26 cellular contexts compared by ENCODE assay signal in genomic region chr20:5003626-5004025, GRCh38. TPM values are rescaled to one million over a fixed set of nuclear protein-coding genes. Genes with fewer than 3 reads are reported as not detected.
DNase-seq lines count a peak whose midpoint lies in the region; ATAC-seq, FAIRE-seq and TF ChIP-seq lines count a peak whose summit lies in the region.
"Had no signal": no experiment of that assay in that cellular context is flagged by ENCODE, and none has a peak within 500 bp of the region (broad histone marks: within the 10 kb centered on the region; RNA-seq: fewer than 3 reads in every experiment).

No MANE protein-coding gene starts in this region.

- intact Hi-C loops in HepG2 (cut with micrococcal nuclease; ENCODE audit: unreplicated experiment) = no loop called here
- intact Hi-C loops in right lobe of liver (cut with DNase I) = no loop called here

- no peaks in the 10 kb centered on the region for H3K9me3 Mint-ChIP-seq in stimulated activated memory B cell treated with anti-CD40 and anti-IgM and Interleukin-4, amounts not matched to agents 10 μg/mL and 1 μg/mL and 100 μg/mL, for 72 hours
- H3K9me3 Mint-ChIP-seq: activated CD4-positive, alpha-beta memory T cell treated with anti-CD3 and anti-CD28 coated beads for 36 hours had no signal

- H3K9me3 ChIP-seq in HepG2 (ENCODE audit: low read length) = no peaks in the 10 kb centered on the region
- no peaks in the 10 kb centered on the region for H3K9me3 ChIP-seq in right lobe of liver
- H3K9me3 ChIP-seq: BLaER1 treated with 17β-estradiol and CSF1 and Interleukin-3, amounts not matched to agents 10 nM and 100 nM; gastrocnemius medialis; upper lobe of right lung had no signal

- no peak overlapping the region for H3K4me3 Mint-ChIP-seq in stimulated activated memory B cell treated with anti-CD40 and anti-IgM and Interleukin-4, amounts not matched to agents 10 μg/mL and 1 μg/mL and 100 μg/mL, for 72 hours
- H3K4me3 Mint-ChIP-seq: activated CD4-positive, alpha-beta memory T cell treated with anti-CD3 and anti-CD28 coated beads for 36 hours had no signal

- no peak overlapping the region for H3K9ac ChIP-seq in HepG2 (ENCODE audit: insufficient read depth, low read depth, low read length)
- H3K9ac ChIP-seq: BLaER1 treated with 17β-estradiol and CSF1 and Interleukin-3, amounts not matched to agents 10 nM and 100 nM had no signal

- ATAC-seq in HepG2 (no peak), right lobe of liver (no peak)
- ATAC-seq in stimulated activated memory B cell treated with anti-CD40 and anti-IgM and Interleukin-4, amounts not matched to agents 10 μg/mL and 1 μg/mL and 100 μg/mL, for 72 hours = no peak
- ATAC-seq: gastrocnemius medialis, HCT116, left colon, PC-3, Right ventricle myocardium inferior, upper lobe of right lung had no signal

- POLR2A ChIA-PET in HepG2 (lab: Yijun Ruan, JAX) = no interaction called here

- no peak for TF ChIP-seq RAD21 in HepG2 (CRISPR knock-in tag; IDR thresholded peaks at IDR 0.05)

- H3K27ac Mint-ChIP-seq in stimulated activated memory B cell treated with anti-CD40 and anti-IgM and Interleukin-4, amounts not matched to agents 10 μg/mL and 1 μg/mL and 100 μg/mL, for 72 hours = peak overlapping the region; percentile 10
- H3K27ac Mint-ChIP-seq: activated CD4-positive, alpha-beta memory T cell treated with anti-CD3 and anti-CD28 coated beads for 36 hours had no signal

- no peaks in the 10 kb centered on the region; a peak in 1 of 5 replicates for H3K27me3 ChIP-seq in HepG2 (ENCODE audit: control insufficient read depth in 1 of 2, insufficient read depth in 2 of 2, low read length in 2 of 2)
- H3K27me3 ChIP-seq in right lobe of liver = no peaks in the 10 kb centered on the region
- H3K27me3 ChIP-seq: BLaER1 treated with 17β-estradiol and CSF1 and Interleukin-3, amounts not matched to agents 10 nM and 100 nM; gastrocnemius medialis; upper lobe of right lung had no signal

- TF ChIP-seq EP300 in HepG2 (IDR thresholded peaks at IDR 0.05; ENCODE audit: low read depth in 2 of 2, low read length in 2 of 2) (no peak), HepG2 (CRISPR knock-in tag; IDR thresholded peaks at IDR 0.05; ENCODE audit: borderline replicate concordance) (no peak)

- no peak overlapping the region for H3K27ac ChIP-seq in HepG2 (ENCODE audit: extremely low read length, insufficient read depth, low read length)
- no peak overlapping the region for H3K27ac ChIP-seq in right lobe of liver
- H3K27ac ChIP-seq: BLaER1 treated with 17β-estradiol and CSF1 and Interleukin-3, amounts not matched to agents 10 nM and 100 nM; gastrocnemius medialis; upper lobe of right lung had no signal

- H2AFZ ChIP-seq in HepG2 (ENCODE audit: low read length) = peak overlapping the region; percentile 93

- 49% methylated on average over 3 of the region's 3 CpGs for WGBS in HepG2 (ENCODE audit: low lambda C conversion rate)
- 74% methylated on average over 3 of the region's 3 CpGs for WGBS in right lobe of liver (ENCODE audit: insufficient coverage, low coverage, low lambda C conversion rate, missing lambda C conversion rate)

- CTCF ChIA-PET in HepG2 (lab: Yijun Ruan, JAX; ENCODE audit: low intra/inter-chr PET ratio, low total read pairs) = no interaction called here

- H3K36me3 Mint-ChIP-seq in stimulated activated memory B cell treated with anti-CD40 and anti-IgM and Interleukin-4, amounts not matched to agents 10 μg/mL and 1 μg/mL and 100 μg/mL, for 72 hours = peaks cover 7% of the 10 kb centered on the region

- H3K36me3 ChIP-seq in HepG2 (replicated peaks in 1 of 2; ENCODE audit: control insufficient read depth in 1 of 2, insufficient read depth in 2 of 2, low read length in 2 of 2) (no peaks in the 10 kb centered on the region), right lobe of liver (no peaks in the 10 kb centered on the region)
- H3K36me3 ChIP-seq: BLaER1 treated with 17β-estradiol and CSF1 and Interleukin-3, amounts not matched to agents 10 nM and 100 nM; gastrocnemius medialis; upper lobe of right lung had no signal

- H3K4me1 ChIP-seq in HepG2 (ENCODE audit: insufficient read depth, low read length) (peaks cover 45% of the 10 kb centered on the region), right lobe of liver (peaks cover 0 to 9% (median 2%) of the 10 kb centered on the region in 4 donors)

- peaks cover 17% of the 10 kb centered on the region for H4K20me1 ChIP-seq in HepG2 (ENCODE audit: insufficient read depth, low read length)

- H3K4me3 ChIP-seq in HepG2 (replicated peaks in 1 of 3; ENCODE audit: insufficient read depth in 1 of 3, low read depth in 2 of 3, low read length in 3 of 3) (no peak overlapping the region), right lobe of liver (no peak overlapping the region)
- H3K4me3 ChIP-seq: BLaER1 treated with 17β-estradiol and CSF1 and Interleukin-3, amounts not matched to agents 10 nM and 100 nM; gastrocnemius medialis; upper lobe of right lung had no signal

- TF ChIP-seq POLR2A in HepG2 (IDR thresholded peaks at IDR 0.05; ENCODE audit: insufficient read depth in 1 of 2, low read depth in 2 of 2, low read length in 2 of 2) (no peak), right lobe of liver (IDR thresholded peaks at IDR 0.05) (no peak)

- H3K4me1 Mint-ChIP-seq in stimulated activated memory B cell treated with anti-CD40 and anti-IgM and Interleukin-4, amounts not matched to agents 10 μg/mL and 1 μg/mL and 100 μg/mL, for 72 hours = peaks cover 45% of the 10 kb centered on the region

- FAIRE-seq in HepG2 (lab: Jason Lieb, UNC) = no peak
- FAIRE-seq: HTR-8/SVneo, small intestine had no signal

- peaks cover 24% of the 10 kb centered on the region for H3K79me2 ChIP-seq in HepG2 (ENCODE audit: insufficient read depth, low read length)

- in situ Hi-C loops in HepG2 (cut with HindIII; ENCODE audit: extremely low pct_ligation_motif_present, low pct_unique_long_range_greater_than_20kb) = no loop called here

- TF ChIP-seq CTCF in HepG2 (CRISPR knock-in tag; IDR thresholded peaks at IDR 0.05) = no peak
- no peak for TF ChIP-seq CTCF in right lobe of liver (IDR thresholded peaks at IDR 0.05)

- BruUV-seq in HepG2 (replicated peaks; lab: Mats Ljungman, UMichigan) = no TSS peak

- no peak overlapping the region; the same call in 1 of the 2 replicates for H3K4me2 ChIP-seq in HepG2 (ENCODE audit: low read depth, low read length)
- H3K4me2 ChIP-seq: BLaER1 treated with 17β-estradiol and CSF1 and Interleukin-3, amounts not matched to agents 10 nM and 100 nM had no signal

- no peaks in the 10 kb centered on the region for H3K27me3 Mint-ChIP-seq in stimulated activated memory B cell treated with anti-CD40 and anti-IgM and Interleukin-4, amounts not matched to agents 10 μg/mL and 1 μg/mL and 100 μg/mL, for 72 hours
- H3K27me3 Mint-ChIP-seq: activated CD4-positive, alpha-beta memory T cell treated with anti-CD3 and anti-CD28 coated beads for 36 hours had no signal

- DNase-seq in HepG2 (ENCODE audit: low spot score) (no peak), right lobe of liver (no peak), NCI-H69 (lab: John Stamatoyannopoulos, UW) (peak; percentile 11), left kidney (ENCODE audit: low read depth, low spot score) (peak; percentile 27), dermis blood vessel endothelial cell (no peak), DMS153 (lab: John Stamatoyannopoulos, UW) (no peak), NCI-H2196 treated with DMSO at 0.1 percent for 48 hours (lab: John Stamatoyannopoulos, UW; ENCODE audit: unreplicated experiment) (no peak)
- DNase-seq: activated CD4-positive, alpha-beta memory T cell treated with anti-CD3 and anti-CD28 coated beads for 36 hours; activated CD4-positive, CD25-positive, alpha-beta regulatory T cell; activated CD8-positive, alpha-beta memory T cell treated with anti-CD3 and anti-CD28 coated beads, Interleukin-2, amount 50 U/mL, for 48 hours; cerebellar nuclear complex; gastrocnemius medialis; KG1; left colon; MV-4-11; NCI-H1436 treated with DMSO at 0.1 percent for 48 hours; NCI-H510A; nucleus accumbens; PC-3; small intestine; upper lobe of right lung had no signal

TF ChIP-seq in HepG2, 621 proteins besides CTCF, POLR2A, EP300 and RAD21 (continues in another document):
- TF ChIP-seq SRSF4 (IDR thresholded peaks at IDR 0.05; ENCODE audit: low read depth, low read length, poor library complexity, severe bottlenecking) (no peak), ZNF24 (IDR thresholded peaks at IDR 0.05) (no peak), ZNF83 (CRISPR knock-in tag; IDR thresholded peaks at IDR 0.05; ENCODE audit: borderline replicate concordance) (no peak), KMT2A (CRISPR knock-in tag; IDR thresholded peaks at IDR 0.05) (no peak)

RNA-seq across cellular contexts. Expression of gene SLC23A2, which starts 2.3 kb away (rescaled TPM):
- total RNA-seq in HepG2 (2016; rRNA removed; fragmentation: Illumina TruSeq; extraction: Trizol) = 26.2 and 42.2 TPM in 2 replicates
- 4.3 and 5.6 TPM in 2 replicates for total RNA-seq in HepG2 (2016; cell fraction: cytosol; rRNA removed; fragmentation: Illumina TruSeq; extraction: Trizol; ENCODE audit: low read depth)
- total RNA-seq in HepG2 (2016; cell fraction: insoluble cytoplasmic fraction; rRNA removed; fragmentation: Illumina TruSeq; extraction: Trizol) = 21.6 and 43.4 TPM in 2 replicates
- 13.7 and 14.0 TPM in 2 replicates for total RNA-seq in HepG2 (2016; cell fraction: membrane; rRNA removed; fragmentation: Illumina TruSeq; extraction: Trizol)
- total RNA-seq in HepG2 (2016; cell fraction: nucleus; rRNA removed; fragmentation: Illumina TruSeq; extraction: Trizol) = 55.7 and 64.6 TPM in 2 replicates
- 51.2 and 62.5 TPM in 2 replicates for polyA plus RNA-seq in HepG2 (2011; rRNA removed)
- polyA plus RNA-seq in HepG2 (2011; cell fraction: cytosol; rRNA removed) = 45.9 and 54.4 TPM in 2 replicates
- polyA plus RNA-seq in HepG2 (2011; cell fraction: nucleus; rRNA removed) = 89.0 and 99.9 TPM in 2 replicates
- 49.8 and 58.0 TPM in 2 replicates for polyA plus RNA-seq in HepG2 (2012)
- polyA plus RNA-seq in HepG2 (2016; cell fraction: cytosol; fragmentation: Illumina TruSeq; extraction: Trizol; ENCODE audit: low read depth) = 1.7 TPM in 2 replicates
- 15.4 and 17.3 TPM in 2 replicates for polyA plus RNA-seq in HepG2 (2016; cell fraction: insoluble cytoplasmic fraction; fragmentation: Illumina TruSeq; extraction: Trizol; ENCODE audit: low read depth)
- polyA plus RNA-seq in HepG2 (2016; cell fraction: membrane; fragmentation: Illumina TruSeq; extraction: Trizol; ENCODE audit: low read depth) = 4.1 and 4.6 TPM in 2 replicates
- polyA plus RNA-seq in HepG2 (2016; cell fraction: nucleus; fragmentation: Illumina TruSeq; extraction: Trizol; ENCODE audit: insufficient read depth, low read depth) = 65.1 and 71.7 TPM in 2 replicates
- polyA minus RNA-seq in HepG2 (2011; rRNA and poly(A)+ RNA removed; ENCODE audit: low replicate concordance) = 17.1 and 162 TPM in 2 replicates
- polyA minus RNA-seq in HepG2 (2011; cell fraction: cytosol; rRNA and poly(A)+ RNA removed) = 41.3 and 62.3 TPM in 2 replicates
- 80.1 and 108 TPM in 2 replicates for polyA minus RNA-seq in HepG2 (2011; cell fraction: nucleus; rRNA and poly(A)+ RNA removed)
- 10 to 100 TPM; 23.4 to 41.1 (median 30.5) TPM for total RNA-seq in right lobe of liver
- total RNA-seq in dermis blood vessel endothelial cell = 18.2 and 25.0 TPM in 2 replicates

Comparison
In these comparisons a context has a peak if more than half of its experiments do, and no peak if none do; other contexts are left out.
1. DNase-seq: peak in NCI-H69 (single experiment) and left kidney (single experiment); none in HepG2 (single experiment), right lobe of liver (0 of 3), dermis blood vessel endothelial cell (single experiment), DMS153 (single experiment) and NCI-H2196 treated with DMSO at 0.1 percent for 48 hours (single experiment).